Comparison of ENCODE assay signal across 15 cellular contexts in genomic region chr1:201465698-201466290, GRCh38. TPM values are rescaled to one million over a fixed set of nuclear protein-coding genes. Genes with fewer than 3 reads are reported as not detected.
DNase-seq lines count a peak whose midpoint lies in the region; ATAC-seq and TF ChIP-seq lines count a peak whose summit lies in the region.
"Had no signal": no experiment of that assay in that cellular context is flagged by ENCODE, and none has a peak within 500 bp of the region (broad histone marks: within the 10 kb centered on the region; RNA-seq: fewer than 3 reads in every experiment).

No MANE protein-coding gene starts in this region.

- peaks cover 0 to 75% (median 71%) of the 10 kb centered on the region in 4 donors for H3K4me1 ChIP-seq in sigmoid colon
- H3K4me1 ChIP-seq: BE2C had no signal

- H3K27ac ChIP-seq in AG04450 (ENCODE audit: low read depth, low read length) (peak overlapping the region; percentile 21), angular gyrus (ENCODE audit: low read depth, low read length) (peak overlapping the region; percentile 52), sigmoid colon (peak overlapping the region; percentile 94 to 100 (median 98))

- peak overlapping the region; percentile 99 for H3K4me3 ChIP-seq in AG04450 (ENCODE audit: low read depth, low read length)
- peak overlapping the region; percentile 98 for H3K4me3 ChIP-seq in fibroblast of the aortic adventitia (ENCODE audit: low read depth, low read length)
- H3K4me3 ChIP-seq in sigmoid colon: peak overlapping the region; percentile 65 to 100 (median 94)
- H3K4me3 ChIP-seq: lung had no signal

- intact Hi-C loops in sigmoid colon (cut with DNase I): loop anchor here (10.0 kb wide), 1 partner anchor 249 kb away; no protein-coding TSS in a partner anchor

- H3K27me3 ChIP-seq in AG04450 (ENCODE audit: control insufficient read depth, insufficient read depth, low read length) (no peaks in the 10 kb centered on the region), sigmoid colon (no peaks in the 10 kb centered on the region)

- peaks cover 12 to 39% (median 28%) of the 10 kb centered on the region in 5 donors for H3K27me3 Mint-ChIP-seq in naive thymus-derived CD8-positive, alpha-beta T cell

- H3K36me3 Mint-ChIP-seq in activated naive CD4-positive, alpha-beta T cell treated with anti-CD3 and anti-CD28 coated beads, Interleukin-2, amount 50 U/mL, for 72 hours: peaks cover 5 to 6% of the 10 kb centered on the region in 2 donors
- H3K36me3 Mint-ChIP-seq in naive thymus-derived CD8-positive, alpha-beta T cell: no peaks in the 10 kb centered on the region

- peak overlapping the region in 1 of 10 donors; percentile 29 for H3K4me3 Mint-ChIP-seq in naive thymus-derived CD8-positive, alpha-beta T cell

- H3K9me3 Mint-ChIP-seq in activated naive CD4-positive, alpha-beta T cell treated with anti-CD3 and anti-CD28 coated beads, Interleukin-2, amount 50 U/mL, for 72 hours: no peaks in the 10 kb centered on the region
- no peaks in the 10 kb centered on the region for H3K9me3 Mint-ChIP-seq in naive thymus-derived CD8-positive, alpha-beta T cell

- no peak for DNase-seq in AG04450 (ENCODE audit: low read depth, low spot score)
- no peak for DNase-seq in fibroblast of the aortic adventitia (ENCODE audit: low read depth)
- no peak for DNase-seq in sigmoid colon
- no peak for DNase-seq in activated naive CD4-positive, alpha-beta T cell treated with anti-CD3 and anti-CD28 coated beads, Interleukin-2, amount 50 U/mL, for 72 hours (ENCODE audit: low spot score in 2 of 2)
- DNase-seq in naive thymus-derived CD8-positive, alpha-beta T cell: no peak
- no peak for DNase-seq in SK-N-DZ (ENCODE audit: low spot score)
- DNase-seq: BE2C, GF-D8, NCI-H2081 treated with DMSO at 0.1 percent for 48 hours, OCI-M1 had no signal

- H3K36me3 ChIP-seq in sigmoid colon: peaks cover 12 to 23% (median 18%) of the 10 kb centered on the region in 4 donors
- H3K36me3 ChIP-seq: BE2C had no signal

- no peak for ATAC-seq in GM21529 (IDR thresholded peaks at IDR 0.05; ENCODE audit: unreplicated experiment)
- no peak for ATAC-seq in activated naive CD4-positive, alpha-beta T cell treated with anti-CD3 and anti-CD28 coated beads, Interleukin-2, amount 50 U/mL, for 72 hours
- ATAC-seq in naive thymus-derived CD8-positive, alpha-beta T cell: no peak
- ATAC-seq: right cardiac atrium had no signal

- peaks cover 5% of the 10 kb centered on the region; the same call in 1 of the 2 replicates for H3K9me3 ChIP-seq in AG04450 (ENCODE audit: control insufficient read depth, insufficient read depth, low read length)
- no peaks in the 10 kb centered on the region for H3K9me3 ChIP-seq in sigmoid colon
- H3K9me3 ChIP-seq: BE2C had no signal

- CTCF ChIA-PET in AG04450 (lab: Charles Lee): interaction anchor here (1.5 to 4.5 kb wide), 2 partner anchors 17 to 47 kb away, joined by 5 to 20 read pairs; no protein-coding TSS in a partner anchor

- 89 to 90% methylated on average over 9 of the region's 9 CpGs for WGBS in sigmoid colon, 2 donors

- H3K27ac Mint-ChIP-seq in activated naive CD4-positive, alpha-beta T cell treated with anti-CD3 and anti-CD28 coated beads, Interleukin-2, amount 50 U/mL, for 72 hours: no peak overlapping the region
- H3K27ac Mint-ChIP-seq in naive thymus-derived CD8-positive, alpha-beta T cell: no peak overlapping the region

- TF ChIP-seq EP300 in sigmoid colon (IDR thresholded peaks at IDR 0.05): no peak

- TF ChIP-seq CTCF in AG04450 (IDR thresholded peaks at IDR 0.05; ENCODE audit: low read depth, low read length) (no peak), fibroblast of the aortic adventitia (IDR thresholded peaks at IDR 0.05; ENCODE audit: insufficient read depth, low read length) (no peak), sigmoid colon (IDR thresholded peaks at IDR 0.05) (no peak)

- H3K4me1 Mint-ChIP-seq in naive thymus-derived CD8-positive, alpha-beta T cell: peaks cover 0 to 10% (median 4%) of the 10 kb centered on the region in 4 donors

- no peak for TF ChIP-seq POLR2A in sigmoid colon (IDR thresholded peaks at IDR 0.05)

- POLR2A ChIA-PET in AG04450 (lab: Yijun Ruan, JAX): no interaction called here
- POLR2A ChIA-PET in naive thymus-derived CD8-positive, alpha-beta T cell (lab: Charles Lee): no interaction called here

RNA-seq across cellular contexts. Expression of gene PHLDA3, which starts 3.2 kb away (rescaled TPM):
- polyA plus RNA-seq in AG04450 (2011; rRNA removed) (58.9 and 73.9 TPM in 2 replicates), sigmoid colon (10 to 100 TPM in 1 of 3 donors, 1 to 10 TPM in 2; 3.2 to 20.8 (median 9.6) TPM)
- polyA minus RNA-seq in AG04450 (2011; rRNA and poly(A)+ RNA removed): 31.5 and 42.8 TPM in 2 replicates
- total RNA-seq in fibroblast of the aortic adventitia (ENCODE audit: low replicate concordance) (68.6 and 164 TPM in 2 replicates), sigmoid colon (100 to 1,000 TPM in 2 of 4 donors, 10 to 100 TPM in 2; 93.4 to 135 (median 108) TPM)
- total RNA-seq in activated naive CD4-positive, alpha-beta T cell treated with anti-CD3 and anti-CD28 coated beads, Interleukin-2, amount 50 U/mL, for 72 hours: 10 to 100 TPM in 1 of 2 donors, 1 to 10 TPM in 1; 5.7 to 13.0 TPM
- total RNA-seq in naive thymus-derived CD8-positive, alpha-beta T cell: under 1 TPM; 0.55 to 0.60 TPM
- polyA plus RNA-seq in naive thymus-derived CD8-positive, alpha-beta T cell: not detected
- 1.3 and 1.5 TPM in 2 replicates for polyA plus RNA-seq in SK-N-DZ (2014; cell fraction: cytosol; rRNA removed)
- 1.5 and 2.3 TPM in 2 replicates for polyA plus RNA-seq in SK-N-DZ (2014; cell fraction: nucleus; rRNA removed)

RNA-seq across cellular contexts. Expression of gene CSRP1, which starts 41.1 kb away (rescaled TPM):
- polyA plus RNA-seq in AG04450 (2011; rRNA removed): 641 and 730 TPM in 2 replicates
- polyA minus RNA-seq in AG04450 (2011; rRNA and poly(A)+ RNA removed): 568 and 749 TPM in 2 replicates
- total RNA-seq in fibroblast of the aortic adventitia (ENCODE audit: low replicate concordance): 86.9 and 120 TPM in 2 replicates
- total RNA-seq in sigmoid colon: 1,000 to 10,000 TPM; 4,737 to 8,467 (median 6,048) TPM
- 100 to 1,000 TPM; 189 to 296 (median 264) TPM for polyA plus RNA-seq in sigmoid colon
- total RNA-seq in activated naive CD4-positive, alpha-beta T cell treated with anti-CD3 and anti-CD28 coated beads, Interleukin-2, amount 50 U/mL, for 72 hours: 10 to 100 TPM; 13.2 to 57.6 TPM
- 10 to 100 TPM; 21.8 to 22.4 TPM for total RNA-seq in naive thymus-derived CD8-positive, alpha-beta T cell
- polyA plus RNA-seq in naive thymus-derived CD8-positive, alpha-beta T cell: 10 to 100 TPM; 43.3 to 48.2 (median 46.1) TPM
- 8.2 and 16.9 TPM in 2 replicates for polyA plus RNA-seq in SK-N-DZ (2014; cell fraction: cytosol; rRNA removed)
- 4.3 and 10.9 TPM in 2 replicates for polyA plus RNA-seq in SK-N-DZ (2014; cell fraction: nucleus; rRNA removed)

RNA-seq across cellular contexts. Expression of gene TNNI1, which starts 44.3 kb away (rescaled TPM):
- polyA plus RNA-seq in AG04450 (2011; rRNA removed) (not detected in 2 replicates), sigmoid colon (1 to 10 TPM in 1 of 3 donors, under 1 TPM in 2; 0.04 to 7.8 (median 0.46) TPM)
- polyA minus RNA-seq in AG04450 (2011; rRNA and poly(A)+ RNA removed): not detected in 2 replicates
- total RNA-seq in fibroblast of the aortic adventitia (ENCODE audit: low replicate concordance) (0.27 TPM in 1 of 2 replicates, not detected in the other), sigmoid colon (not detected)
- not detected for total RNA-seq in activated naive CD4-positive, alpha-beta T cell treated with anti-CD3 and anti-CD28 coated beads, Interleukin-2, amount 50 U/mL, for 72 hours
- total RNA-seq in naive thymus-derived CD8-positive, alpha-beta T cell: not detected
- not detected for polyA plus RNA-seq in naive thymus-derived CD8-positive, alpha-beta T cell
- 3.8 and 6.7 TPM in 2 replicates for polyA plus RNA-seq in SK-N-DZ (2014; cell fraction: cytosol; rRNA removed)
- 1.3 and 3.4 TPM in 2 replicates for polyA plus RNA-seq in SK-N-DZ (2014; cell fraction: nucleus; rRNA removed)
- total RNA-seq: aorta had no signal

Comparison
In these comparisons a context has a peak if more than half of its experiments do, and no peak if none do; other contexts are left out.
1. H3K27ac ChIP-seq: peak in every context shown above with its lines; median percentile 98 in sigmoid colon; 52 in angular gyrus; 21 in AG04450.
2. RNA of gene PHLDA3, which starts 3.2 kb away (total RNA-seq): 93.4 to 135 TPM in sigmoid colon, 68.6 to 164 TPM in fibroblast of the aortic adventitia and 5.7 to 13.0 TPM in activated naive CD4-positive, alpha-beta T cell treated with anti-CD3 and anti-CD28 coated beads, Interleukin-2, amount 50 U/mL, for 72 hours; 0.55 to 0.60 TPM in naive thymus-derived CD8-positive, alpha-beta T cell; every median in the first group is over 4 times any median in the second.
3. RNA of gene CSRP1, which starts 41.1 kb away (total RNA-seq): 4,737 to 8,467 TPM in sigmoid colon; 86.9 to 120 TPM in fibroblast of the aortic adventitia, 13.2 to 57.6 TPM in activated naive CD4-positive, alpha-beta T cell treated with anti-CD3 and anti-CD28 coated beads, Interleukin-2, amount 50 U/mL, for 72 hours and 21.8 to 22.4 TPM in naive thymus-derived CD8-positive, alpha-beta T cell; every median in the first group is over 10 times any median in the second.
4. Peak in every context shown above with its lines, with median percentiles within 50 percentile points of each other: H3K4me3 ChIP-seq.